ENCODE assay signal across 8 cellular contexts in the genomic region with DNA sequence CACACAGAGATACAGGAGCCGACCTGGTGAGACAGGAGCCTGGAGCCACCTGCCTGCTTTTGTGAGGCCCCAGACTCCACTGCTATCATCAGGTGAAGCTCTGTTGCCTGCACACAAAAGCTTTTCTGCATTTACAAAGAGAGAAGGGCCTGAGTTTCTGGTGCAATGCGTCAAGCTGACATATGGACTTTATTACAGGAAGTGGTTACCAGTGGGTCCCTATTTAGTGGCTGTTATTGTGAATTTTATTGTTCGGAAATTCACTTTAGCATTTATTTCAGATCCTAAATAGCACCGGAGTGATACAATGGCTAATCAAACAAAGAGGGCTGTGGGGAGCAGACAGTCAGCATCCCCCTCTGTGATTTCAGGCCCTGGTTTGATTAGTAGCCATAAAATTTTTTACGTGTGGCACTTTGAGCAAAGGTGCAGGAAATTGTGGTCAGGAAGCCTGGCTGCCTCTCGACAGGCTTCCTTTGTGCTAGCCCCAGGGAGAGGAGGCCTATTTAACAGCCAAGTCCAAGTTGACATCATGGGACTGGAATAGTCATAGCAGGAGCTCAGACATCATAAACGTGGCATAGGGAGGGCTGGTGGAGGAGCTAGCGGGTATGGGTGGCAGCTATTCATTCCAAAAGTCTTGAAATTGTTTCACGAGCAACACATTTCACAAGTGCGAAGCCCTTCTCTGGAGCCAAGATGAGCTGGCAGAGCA. TPM values are rescaled to one million over a fixed set of nuclear protein-coding genes. Genes with fewer than 3 reads are reported as not detected.
DNase-seq lines count a peak whose midpoint lies in the region; ATAC-seq and TF ChIP-seq lines count a peak whose summit lies in the region.

No MANE protein-coding gene starts in this region.

- peaks cover 3% of the 10 kb centered on the region; the same call in 1 of the 2 replicates for H3K36me3 ChIP-seq in OCI-LY7 (ENCODE audit: insufficient read depth, low read length)

- DNase-seq in AG08395 (ENCODE audit: low spot score): peak; percentile 69
- DNase-seq in OCI-LY7 (ENCODE audit: low spot score): peak; percentile 90
- peak; percentile 92 for DNase-seq in astrocyte of the hippocampus (ENCODE audit: low read depth, low spot score)
- DNase-seq in myocyte (ENCODE audit: low read depth): peak; percentile 79
- DNase-seq in HuH-7 (ENCODE audit: low spot score): no peak
- DNase-seq in activated CD4-positive, CD25-positive, alpha-beta regulatory T cell treated with anti-CD3 and anti-CD28 coated beads, Interleukin-2, amount 50 U/mL, for 72 hours: no peak

- CTCF ChIA-PET in OCI-LY7 (lab: Charles Lee; ENCODE audit: unreplicated experiment): no interaction called here

- BruUV-seq in OCI-LY7 (replicated peaks; lab: Mats Ljungman, UMichigan): no TSS peak

- H3K4me1 ChIP-seq in OCI-LY7 (ENCODE audit: insufficient read depth, low read length, poor library complexity, severe bottlenecking): peaks cover 78% of the 10 kb centered on the region

- H3K9me3 ChIP-seq in OCI-LY7 (ENCODE audit: low read length): 0 out of 2 replicates have a peak, but pooled peaks cover 5% of the 10 kb centered on the region

- intact Hi-C loops in OCI-LY7 (cut with micrococcal nuclease; ENCODE audit: unreplicated experiment): loop anchor here (2.0 kb wide), 1 partner anchor 132 kb away; no protein-coding TSS in a partner anchor

- H3K79me2 ChIP-seq in OCI-LY7 (ENCODE audit: insufficient read depth, low read depth, low read length): no peaks in the 10 kb centered on the region

- H3K4me2 ChIP-seq in OCI-LY7 (ENCODE audit: low read length): peak overlapping the region; percentile 80

- H2AFZ ChIP-seq in OCI-LY7 (ENCODE audit: low read length): peak overlapping the region; percentile 96

- H4K20me1 ChIP-seq in OCI-LY7 (ENCODE audit: insufficient read depth, low read length): no peaks in the 10 kb centered on the region

- H3K27ac ChIP-seq in OCI-LY7 (ENCODE audit: low read depth, low read length, poor library complexity, severe bottlenecking): peak overlapping the region; percentile 93

- H3K9me2 ChIP-seq in OCI-LY7 (ENCODE audit: insufficient read depth, low read length): no peaks in the 10 kb centered on the region

- ATAC-seq in GM18868 (IDR thresholded peaks at IDR 0.05; ENCODE audit: unreplicated experiment) (peak; percentile 87), HG03280 (IDR thresholded peaks at IDR 0.05; ENCODE audit: unreplicated experiment) (peak; percentile 45)

- TF ChIP-seq CTCF in OCI-LY7 (conservative IDR thresholded peaks at IDR 0.05; ENCODE audit: low read length): no peak

- peak overlapping the region; percentile 36 for H3K4me3 ChIP-seq in OCI-LY7 (ENCODE audit: low read depth, low read length, poor library complexity, severe bottlenecking)

- POLR2A ChIA-PET in OCI-LY7 (lab: Charles Lee): interaction anchor here (0.7 to 2.9 kb wide), 13 partner anchors 8 to 1715 kb away, joined by 3 to 17 read pairs (median 4); a partner anchor contains a TSS

RNA-seq across cellular contexts. Expression of a gene that starts 8.4 kb away (rescaled TPM):
- total RNA-seq in OCI-LY7 (2014; rRNA removed; shearing (Covaris generic)): not detected in 2 replicates
- total RNA-seq in OCI-LY7 (2022) (not detected in 2 replicates), myocyte (758 and 1,068 TPM in 2 replicates)
- 508 TPM for polyA plus RNA-seq in myocyte (2012)

Comparison
In these comparisons a context has a peak if more than half of its experiments do, and no peak if none do; other contexts are left out.
1. DNase-seq: peak in AG08395 (single experiment), OCI-LY7 (single experiment), astrocyte of the hippocampus (single experiment) and myocyte (single experiment); none in HuH-7 (single experiment) and activated CD4-positive, CD25-positive, alpha-beta regulatory T cell treated with anti-CD3 and anti-CD28 coated beads, Interleukin-2, amount 50 U/mL, for 72 hours (single experiment).
2. RNA of a gene that starts 8.4 kb away (total RNA-seq): 758 to 1,068 TPM in myocyte; not detected in OCI-LY7; every median in the first group is over 100 times any median in the second.